In genomic region chr1:185040333-185040732, GRCh38 we compare ENCODE assay signal across 24 cellular contexts.
"Had no signal": no experiment of that assay in that cellular context is flagged by ENCODE, and none has a peak within 500 bp of the region (broad histone marks: within the 10 kb centered on the region; RNA-seq: fewer than 3 reads in every experiment).

No MANE protein-coding gene starts in this region.

- H3K27me3 Mint-ChIP-seq: activated CD8-positive, alpha-beta T cell treated with anti-CD3 and anti-CD28 coated beads for 36 hours; activated naive CD8-positive, alpha-beta T cell treated with anti-CD3 and anti-CD28 coated beads, Interleukin-2, amount 50 U/mL, for 24 hours; stimulated activated naive B cell treated with anti-CD40 and anti-IgM and Interleukin-4, amounts not matched to agents 10 μg/mL and 1 μg/mL and 100 μg/mL, for 72 hours had no signal

- H3K9me3 ChIP-seq: esophagus squamous epithelium, gastrocnemius medialis, neutrophil, pancreas, right lobe of liver, transverse colon had no signal

- H3K4me1 ChIP-seq: pancreas, transverse colon had no signal

- H3K27ac ChIP-seq: coronary artery, esophagus squamous epithelium, gastrocnemius medialis, neutrophil, pancreas, right lobe of liver, transverse colon, WERI-Rb-1 had no signal

- DNase-seq: activated CD4-positive, alpha-beta T cell treated with anti-CD3 and anti-CD28 coated beads, Interleukin-2, amount 10 ng/mL, durations not matched to agents 7 days and 5 days; activated CD4-positive, CD25-positive, alpha-beta regulatory T cell treated with anti-CD3 and anti-CD28 coated beads, Interleukin-2, amount 50 U/mL, for 72 hours; activated CD8-positive, alpha-beta memory T cell treated with anti-CD3 and anti-CD28 coated beads, Interleukin-2, amount 10 ng/mL, durations not matched to agents 7 days and 5 days; activated CD8-positive, alpha-beta T cell treated with anti-CD3 and anti-CD28 coated beads for 36 hours; activated gamma-delta T cell; activated naive CD4-positive, alpha-beta T cell treated with anti-CD3 and anti-CD28 coated beads, Interleukin-2, amount 50 U/mL, for 16 hours; activated naive CD8-positive, alpha-beta T cell treated with anti-CD3 and anti-CD28 coated beads, Interleukin-2, amount 50 U/mL, for 24 hours; cerebellar nuclear complex; esophagus squamous epithelium; gastrocnemius medialis; hypothalamus; pancreas; right lobe of liver; stimulated activated CD4-positive, alpha-beta T cell treated with anti-CD3 and anti-CD28 coated beads, Interleukin-15, amount 100 ng/mL, for 24 hours; stimulated activated CD8-positive, alpha-beta memory T cell treated with anti-CD3 and anti-CD28 coated beads, Interleukin-4, amount 100 ng/mL, for 48 hours; stimulated activated naive B cell treated with anti-CD40 and anti-IgM and Interleukin-4, amounts not matched to agents 10 μg/mL and 1 μg/mL and 100 μg/mL, for 72 hours; transverse colon; WERI-Rb-1 had no signal

- H3K4me2 ChIP-seq: smooth muscle cell had no signal

- H3K27me3 ChIP-seq: esophagus squamous epithelium, gastrocnemius medialis, pancreas, right lobe of liver, transverse colon had no signal

- H3K27ac Mint-ChIP-seq: activated CD4-positive, alpha-beta T cell treated with anti-CD3 and anti-CD28 coated beads, Interleukin-2, amount 10 ng/mL, durations not matched to agents 7 days and 5 days; activated CD8-positive, alpha-beta memory T cell treated with anti-CD3 and anti-CD28 coated beads, Interleukin-2, amount 10 ng/mL, durations not matched to agents 7 days and 5 days; activated CD8-positive, alpha-beta T cell treated with anti-CD3 and anti-CD28 coated beads for 36 hours; activated naive CD8-positive, alpha-beta T cell treated with anti-CD3 and anti-CD28 coated beads, Interleukin-2, amount 50 U/mL, for 24 hours; activated T-helper 1 cell treated with anti-CD3 and anti-CD28 coated beads, Interleukin-12 subunit alpha, Interleukin-12 subunit beta, Interleukin-2, Interleukin-4 antibody, amounts not matched to agents 30 ng/mL and 10 ng/mL and 1 ng/mL, durations not matched to agents 14 hours and 24 hours and 36 hours; stimulated activated naive B cell treated with anti-CD40 and anti-IgM and Interleukin-4, amounts not matched to agents 10 μg/mL and 1 μg/mL and 100 μg/mL, for 72 hours had no signal

- H3K36me3 Mint-ChIP-seq: activated CD8-positive, alpha-beta memory T cell treated with anti-CD3 and anti-CD28 coated beads, Interleukin-2, amount 10 ng/mL, durations not matched to agents 7 days and 5 days; stimulated activated naive B cell treated with anti-CD40 and anti-IgM and Interleukin-4, amounts not matched to agents 10 μg/mL and 1 μg/mL and 100 μg/mL, for 72 hours had no signal

- H3K4me3 Mint-ChIP-seq: activated CD4-positive, alpha-beta T cell treated with anti-CD3 and anti-CD28 coated beads, Interleukin-2, amount 10 ng/mL, durations not matched to agents 7 days and 5 days; activated CD8-positive, alpha-beta memory T cell treated with anti-CD3 and anti-CD28 coated beads, Interleukin-2, amount 10 ng/mL, durations not matched to agents 7 days and 5 days; activated CD8-positive, alpha-beta T cell treated with anti-CD3 and anti-CD28 coated beads for 36 hours; activated naive CD8-positive, alpha-beta T cell treated with anti-CD3 and anti-CD28 coated beads, Interleukin-2, amount 50 U/mL, for 24 hours; activated T-helper 1 cell treated with anti-CD3 and anti-CD28 coated beads, Interleukin-12 subunit alpha, Interleukin-12 subunit beta, Interleukin-2, Interleukin-4 antibody, amounts not matched to agents 30 ng/mL and 10 ng/mL and 1 ng/mL, durations not matched to agents 14 hours and 24 hours and 36 hours; nephron; stimulated activated naive B cell treated with anti-CD40 and anti-IgM and Interleukin-4, amounts not matched to agents 10 μg/mL and 1 μg/mL and 100 μg/mL, for 72 hours had no signal

- H3K9me3 Mint-ChIP-seq: activated CD4-positive, alpha-beta T cell treated with anti-CD3 and anti-CD28 coated beads, Interleukin-2, amount 10 ng/mL, durations not matched to agents 7 days and 5 days; activated CD8-positive, alpha-beta T cell treated with anti-CD3 and anti-CD28 coated beads for 36 hours; activated naive CD8-positive, alpha-beta T cell treated with anti-CD3 and anti-CD28 coated beads, Interleukin-2, amount 50 U/mL, for 24 hours; activated T-helper 1 cell treated with anti-CD3 and anti-CD28 coated beads, Interleukin-12 subunit alpha, Interleukin-12 subunit beta, Interleukin-2, Interleukin-4 antibody, amounts not matched to agents 30 ng/mL and 10 ng/mL and 1 ng/mL, durations not matched to agents 14 hours and 24 hours and 36 hours; nephron; stimulated activated naive B cell treated with anti-CD40 and anti-IgM and Interleukin-4, amounts not matched to agents 10 μg/mL and 1 μg/mL and 100 μg/mL, for 72 hours had no signal

- ATAC-seq: activated CD8-positive, alpha-beta memory T cell treated with anti-CD3 and anti-CD28 coated beads, Interleukin-2, amount 10 ng/mL, durations not matched to agents 7 days and 5 days; activated CD8-positive, alpha-beta T cell treated with anti-CD3 and anti-CD28 coated beads for 36 hours; activated naive CD8-positive, alpha-beta T cell treated with anti-CD3 and anti-CD28 coated beads, Interleukin-2, amount 50 U/mL, for 24 hours; gastrocnemius medialis; pancreas; right lobe of liver; stimulated activated naive B cell treated with anti-CD40 and anti-IgM and Interleukin-4, amounts not matched to agents 10 μg/mL and 1 μg/mL and 100 μg/mL, for 72 hours had no signal

- H3K36me3 ChIP-seq: esophagus squamous epithelium, gastrocnemius medialis, neutrophil, pancreas, right lobe of liver, transverse colon, WERI-Rb-1 had no signal

- H3K4me3 ChIP-seq: coronary artery, esophagus squamous epithelium, gastrocnemius medialis, pancreas, right lobe of liver, smooth muscle cell, transverse colon had no signal

- FAIRE-seq: pancreas, urothelium cell line had no signal
